In genomic region chr7:102869195-102869594, GRCh38 we compare ENCODE assay signal across 1 cellular context.
TF ChIP-seq lines count a peak whose summit lies in the region.

No MANE protein-coding gene starts in this region.

TF ChIP-seq in HepG2, 621 proteins besides CTCF, POLR2A, EP300 and RAD21 (continued from another document and continues in another):
- TF ChIP-seq, protein P1, sequence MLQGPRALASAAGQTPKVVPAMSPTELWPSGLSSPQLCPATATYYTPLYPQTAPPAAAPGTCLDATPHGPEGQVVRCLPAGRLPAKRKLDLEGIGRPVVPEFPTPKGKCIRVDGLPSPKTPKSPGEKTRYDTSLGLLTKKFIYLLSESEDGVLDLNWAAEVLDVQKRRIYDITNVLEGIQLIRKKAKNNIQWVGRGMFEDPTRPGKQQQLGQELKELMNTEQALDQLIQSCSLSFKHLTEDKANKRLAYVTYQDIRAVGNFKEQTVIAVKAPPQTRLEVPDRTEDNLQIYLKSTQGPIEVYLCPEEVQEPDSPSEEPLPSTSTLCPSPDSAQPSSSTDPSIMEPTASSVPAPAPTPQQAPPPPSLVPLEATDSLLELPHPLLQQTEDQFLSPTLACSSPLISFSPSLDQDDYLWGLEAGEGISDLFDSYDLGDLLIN (CRISPR knock-in tag; IDR thresholded peaks at IDR 0.05; ENCODE audit: borderline replicate concordance): no peak
- TF ChIP-seq, protein P2, sequence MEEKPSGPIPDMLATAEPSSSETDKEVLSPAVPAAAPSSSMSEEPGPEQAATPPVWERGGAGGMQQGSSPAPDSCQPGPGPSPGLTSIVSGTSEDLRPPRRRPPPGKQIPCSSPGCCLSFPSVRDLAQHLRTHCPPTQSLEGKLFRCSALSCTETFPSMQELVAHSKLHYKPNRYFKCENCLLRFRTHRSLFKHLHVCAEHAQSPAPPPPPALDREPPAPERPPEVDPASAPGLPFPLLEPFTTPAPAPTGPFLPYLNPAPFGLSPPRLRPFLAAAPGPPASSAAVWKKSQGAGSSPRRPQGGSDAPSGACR (CRISPR knock-in tag; IDR thresholded peaks at IDR 0.05): no peak
- TF ChIP-seq HNF4A (CRISPR knock-in tag; IDR thresholded peaks at IDR 0.05) (no peak), REXO4 (CRISPR knock-in tag; IDR thresholded peaks at IDR 0.05; ENCODE audit: borderline replicate concordance) (no peak), ZBTB26 (CRISPR knock-in tag; IDR thresholded peaks at IDR 0.05; ENCODE audit: borderline replicate concordance) (no peak), KLF13 (CRISPR knock-in tag; IDR thresholded peaks at IDR 0.05) (no peak), ZNF609 (CRISPR knock-in tag; IDR thresholded peaks at IDR 0.05; ENCODE audit: borderline replicate concordance) (0 out of 2 replicates have a peak, but pooled peaks have one; percentile 55), KAT2B (IDR thresholded peaks at IDR 0.05; ENCODE audit: borderline replicate concordance, low read depth, low read length) (peak; percentile 79; the same call in 1 of the 2 replicates), HIVEP1 (CRISPR knock-in tag; IDR thresholded peaks at IDR 0.05) (no peak), GATAD2A (CRISPR knock-in tag; IDR thresholded peaks at IDR 0.05) (peak; percentile 82), TBX3 (IDR thresholded peaks at IDR 0.05; ENCODE audit: borderline replicate concordance) (peak; percentile 76; the same call in 1 of the 2 replicates), SOX13 (IDR thresholded peaks at IDR 0.05) (no peak), SOX13 (CRISPR knock-in tag; conservative IDR thresholded peaks at IDR 0.05 in 1 of 2, IDR thresholded peaks at IDR 0.05 in 1 of 2) (peak in 1 of 2 experiments; percentile 50; a peak in 1 of 4 replicates), BCL6 (CRISPR knock-in tag; IDR thresholded peaks at IDR 0.05) (peak; percentile 59; the same call in 1 of the 2 replicates), HDAC1 (CRISPR knock-in tag; IDR thresholded peaks at IDR 0.05) (no peak), DMAP1 (CRISPR knock-in tag; IDR thresholded peaks at IDR 0.05) (no peak), JUN (CRISPR knock-in tag; IDR thresholded peaks at IDR 0.05) (no peak), ZNF543 (CRISPR knock-in tag; IDR thresholded peaks at IDR 0.05) (no peak), CREB1 (IDR thresholded peaks at IDR 0.05) (peak; percentile 4; the same call in 1 of the 2 replicates), CREB1 (CRISPR knock-in tag; IDR thresholded peaks at IDR 0.05) (no peak), NAIF1 (CRISPR knock-in tag; IDR thresholded peaks at IDR 0.05; ENCODE audit: borderline replicate concordance) (no peak), MED13 (CRISPR knock-in tag; IDR thresholded peaks at IDR 0.05) (no peak), JUNB (CRISPR knock-in tag; IDR thresholded peaks at IDR 0.05; ENCODE audit: borderline replicate concordance) (no peak), ELF3 (CRISPR knock-in tag; IDR thresholded peaks at IDR 0.05) (peak; percentile 60; the same call in 1 of the 2 replicates), POGZ (CRISPR knock-in tag; IDR thresholded peaks at IDR 0.05) (peak; percentile 29; the same call in 1 of the 2 replicates), NFIC (IDR thresholded peaks at IDR 0.05; ENCODE audit: low read length) (peak; percentile 81; the same call in 1 of the 2 replicates), DPF2 (CRISPR knock-in tag; IDR thresholded peaks at IDR 0.05; ENCODE audit: borderline replicate concordance, low read depth) (peak; percentile 48; the same call in 1 of the 2 replicates), ZNF251 (CRISPR knock-in tag; IDR thresholded peaks at IDR 0.05) (no peak), FOXP1 (IDR thresholded peaks at IDR 0.05) (0 out of 2 replicates have a peak, but pooled peaks have one; percentile 24), FOXP1 (CRISPR knock-in tag; IDR thresholded peaks at IDR 0.05) (peak; percentile 89), SATB2 (CRISPR knock-in tag; IDR thresholded peaks at IDR 0.05) (no peak), RARA (CRISPR knock-in tag; IDR thresholded peaks at IDR 0.05) (peak; percentile 76), HHEX (CRISPR knock-in tag; IDR thresholded peaks at IDR 0.05) (0 out of 2 replicates have a peak, but pooled peaks have one; percentile 34), THAP7 (CRISPR knock-in tag; IDR thresholded peaks at IDR 0.05) (no peak), CBX2 (IDR thresholded peaks at IDR 0.05; ENCODE audit: low read depth, low read length) (no peak), CBX2 (CRISPR knock-in tag; IDR thresholded peaks at IDR 0.05; ENCODE audit: low read depth) (no peak), ETV5 (CRISPR knock-in tag; IDR thresholded peaks at IDR 0.05; ENCODE audit: borderline replicate concordance) (peak; percentile 37; the same call in 1 of the 2 replicates), MED1 (CRISPR knock-in tag; IDR thresholded peaks at IDR 0.05) (peak; percentile 81), ZBTB20 (CRISPR knock-in tag; IDR thresholded peaks at IDR 0.05; ENCODE audit: borderline replicate concordance, low read depth) (peak; percentile 90; the same call in 1 of the 2 replicates), ZBTB7B (CRISPR knock-in tag; IDR thresholded peaks at IDR 0.05) (no peak)
- TF ChIP-seq, protein P3, sequence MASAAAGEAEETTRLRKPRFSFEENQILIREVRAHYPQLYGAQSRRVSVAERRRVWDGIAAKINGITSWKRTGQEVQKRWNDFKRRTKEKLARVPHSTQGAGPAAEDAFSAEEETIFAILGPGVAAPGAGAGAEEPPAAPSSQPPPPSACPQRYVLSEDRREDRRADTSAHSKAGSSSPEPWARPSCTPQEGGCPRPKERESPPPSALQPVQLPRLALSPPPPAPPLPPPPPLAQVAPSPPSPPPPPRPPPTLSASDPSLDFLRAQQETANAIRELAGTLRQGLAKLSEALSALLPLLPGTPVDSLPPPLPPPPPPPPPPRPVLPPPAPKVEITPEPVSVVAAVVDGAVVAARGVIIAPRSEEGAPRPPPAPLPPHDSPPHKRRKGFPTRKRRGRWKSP (CRISPR knock-in tag; IDR thresholded peaks at IDR 0.05): no peak
- TF ChIP-seq, protein P4, sequence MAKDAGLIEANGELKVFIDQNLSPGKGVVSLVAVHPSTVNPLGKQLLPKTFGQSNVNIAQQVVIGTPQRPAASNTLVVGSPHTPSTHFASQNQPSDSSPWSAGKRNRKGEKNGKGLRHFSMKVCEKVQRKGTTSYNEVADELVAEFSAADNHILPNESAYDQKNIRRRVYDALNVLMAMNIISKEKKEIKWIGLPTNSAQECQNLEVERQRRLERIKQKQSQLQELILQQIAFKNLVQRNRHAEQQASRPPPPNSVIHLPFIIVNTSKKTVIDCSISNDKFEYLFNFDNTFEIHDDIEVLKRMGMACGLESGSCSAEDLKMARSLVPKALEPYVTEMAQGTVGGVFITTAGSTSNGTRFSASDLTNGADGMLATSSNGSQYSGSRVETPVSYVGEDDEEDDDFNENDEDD (CRISPR knock-in tag; IDR thresholded peaks at IDR 0.05; ENCODE audit: borderline replicate concordance): no peak
- TF ChIP-seq, protein P5, sequence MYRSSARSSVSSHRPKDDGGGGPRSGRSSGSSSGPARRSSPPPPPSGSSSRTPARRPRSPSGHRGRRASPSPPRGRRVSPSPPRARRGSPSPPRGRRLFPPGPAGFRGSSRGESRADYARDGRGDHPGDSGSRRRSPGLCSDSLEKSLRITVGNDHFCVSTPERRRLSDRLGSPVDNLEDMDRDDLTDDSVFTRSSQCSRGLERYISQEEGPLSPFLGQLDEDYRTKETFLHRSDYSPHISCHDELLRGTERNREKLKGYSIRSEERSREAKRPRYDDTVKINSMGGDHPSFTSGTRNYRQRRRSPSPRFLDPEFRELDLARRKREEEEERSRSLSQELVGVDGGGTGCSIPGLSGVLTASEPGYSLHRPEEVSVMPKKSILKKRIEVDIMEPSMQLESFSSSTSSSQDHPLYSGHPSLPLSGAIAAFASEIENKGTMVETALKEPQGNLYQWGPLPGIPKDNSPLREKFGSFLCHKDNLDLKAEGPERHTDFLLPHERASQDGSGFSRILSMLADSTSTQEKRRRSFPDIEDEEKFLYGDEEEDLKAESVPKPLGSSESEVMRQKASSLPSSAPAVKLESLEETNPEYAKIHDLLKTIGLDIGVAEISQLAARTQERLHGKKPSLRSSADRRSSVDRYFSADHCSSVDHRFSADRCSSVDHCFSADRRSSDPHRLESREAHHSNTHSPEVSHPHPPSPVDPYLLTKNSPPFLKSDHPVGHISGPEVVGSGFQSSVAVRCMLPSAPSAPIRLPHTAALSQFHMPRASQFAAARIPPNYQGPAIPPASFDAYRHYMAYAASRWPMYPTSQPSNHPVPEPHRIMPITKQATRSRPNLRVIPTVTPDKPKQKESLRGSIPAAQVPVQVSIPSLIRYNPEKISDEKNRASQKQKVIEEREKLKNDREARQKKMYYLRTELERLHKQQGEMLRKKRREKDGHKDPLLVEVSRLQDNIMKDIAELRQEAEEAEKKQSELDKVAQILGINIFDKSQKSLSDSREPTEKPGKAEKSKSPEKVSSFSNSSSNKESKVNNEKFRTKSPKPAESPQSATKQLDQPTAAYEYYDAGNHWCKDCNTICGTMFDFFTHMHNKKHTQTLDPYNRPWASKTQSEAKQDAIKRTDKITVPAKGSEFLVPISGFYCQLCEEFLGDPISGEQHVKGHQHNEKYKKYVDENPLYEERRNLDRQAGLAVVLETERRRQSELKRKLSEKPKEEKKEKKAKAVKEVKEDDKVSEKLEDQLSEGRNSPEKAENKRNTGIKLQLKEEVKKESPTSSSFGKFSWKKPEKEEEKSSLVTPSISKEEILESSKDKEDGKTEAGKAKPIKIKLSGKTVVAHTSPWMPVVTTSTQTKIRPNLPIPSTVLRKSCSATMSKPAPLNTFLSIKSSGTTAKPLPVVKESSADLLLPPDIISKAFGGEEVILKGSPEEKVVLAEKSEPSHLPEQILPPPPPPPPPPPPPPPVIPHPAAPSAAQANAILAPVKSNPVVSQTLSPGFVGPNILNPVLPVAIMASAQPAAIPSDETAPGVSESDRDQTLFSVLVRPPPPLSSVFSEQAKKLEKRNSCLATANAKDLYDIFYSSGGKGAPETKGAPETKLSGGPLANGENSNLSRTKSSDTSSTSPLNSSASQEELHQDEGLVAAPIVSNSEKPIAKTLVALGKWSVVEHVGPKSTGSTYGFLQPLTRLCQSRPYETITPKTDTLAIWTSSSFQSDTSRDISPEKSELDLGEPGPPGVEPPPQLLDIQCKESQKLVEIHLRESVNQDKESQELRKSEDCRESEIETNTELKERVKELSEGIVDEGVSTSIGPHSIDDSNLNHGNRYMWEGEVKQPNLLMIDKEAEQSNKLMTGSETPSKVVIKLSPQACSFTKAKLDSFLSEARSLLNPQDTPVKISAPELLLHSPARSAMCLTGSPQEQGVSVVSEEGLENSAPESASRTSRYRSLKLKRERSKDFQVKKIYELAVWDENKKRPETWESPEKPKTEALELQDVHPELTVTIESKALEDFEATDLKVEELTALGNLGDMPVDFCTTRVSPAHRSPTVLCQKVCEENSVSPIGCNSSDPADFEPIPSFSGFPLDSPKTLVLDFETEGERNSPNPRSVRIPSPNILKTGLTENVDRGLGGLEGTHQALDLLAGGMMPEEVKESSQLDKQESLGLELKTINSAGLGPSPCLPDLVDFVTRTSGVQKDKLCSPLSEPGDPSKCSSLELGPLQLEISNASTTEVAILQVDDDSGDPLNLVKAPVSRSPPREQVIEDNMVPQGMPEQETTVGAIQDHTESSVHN (CRISPR knock-in tag; IDR thresholded peaks at IDR 0.05): no peak
- TF ChIP-seq, protein P6, sequence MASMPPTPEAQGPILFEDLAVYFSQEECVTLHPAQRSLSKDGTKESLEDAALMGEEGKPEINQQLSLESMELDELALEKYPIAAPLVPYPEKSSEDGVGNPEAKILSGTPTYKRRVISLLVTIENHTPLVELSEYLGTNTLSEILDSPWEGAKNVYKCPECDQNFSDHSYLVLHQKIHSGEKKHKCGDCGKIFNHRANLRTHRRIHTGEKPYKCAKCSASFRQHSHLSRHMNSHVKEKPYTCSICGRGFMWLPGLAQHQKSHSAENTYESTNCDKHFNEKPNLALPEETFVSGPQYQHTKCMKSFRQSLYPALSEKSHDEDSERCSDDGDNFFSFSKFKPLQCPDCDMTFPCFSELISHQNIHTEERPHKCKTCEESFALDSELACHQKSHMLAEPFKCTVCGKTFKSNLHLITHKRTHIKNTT (CRISPR knock-in tag; IDR thresholded peaks at IDR 0.05): no peak
